In genomic region chr7:105300587-105300986, GRCh38 we compare ENCODE assay signal across 8 cellular contexts.
DNase-seq lines count a peak whose midpoint lies in the region; ATAC-seq and TF ChIP-seq lines count a peak whose summit lies in the region.
"Not testable (repeated sequence)": the region's sequence is repeated elsewhere in the genome, so short reads cannot be mapped to it uniquely, and the experiment has no call there.

No MANE protein-coding gene starts in this region.

- H3K36me3 Mint-ChIP-seq in CD4-positive, alpha-beta memory T cell; T-helper 1 cell treated with Interleukin-12 subunit alpha and Interleukin-12 subunit beta and Interleukin-4 antibody, amounts not matched to agents 30 μg/mL and 1 μg/mL, for 36 hours (ENCODE audit: low read depth); activated T-helper 1 cell treated with anti-CD3 and anti-CD28 coated beads, Interleukin-12 subunit alpha, Interleukin-12 subunit beta, Interleukin-2, Interleukin-4 antibody, amounts not matched to agents 30 ng/mL and 10 ng/mL and 1 ng/mL, durations not matched to agents 14 hours and 24 hours and 36 hours (ENCODE audit: low read depth); endothelial cell (ENCODE audit: low read depth, unreplicated experiment); stimulated activated effector memory CD8-positive, alpha-beta T cell treated with anti-CD3 and anti-CD28 coated beads, Interleukin-12 subunit alpha, Interleukin-12 subunit beta, amount 100 ng/mL, for 72 hours: not testable (repeated sequence)
- H3K36me3 Mint-ChIP-seq in activated CD4-positive, alpha-beta memory T cell treated with anti-CD3 and anti-CD28 coated beads for 36 hours = peaks cover 13% of the 10 kb centered on the region
- peaks cover 34% of the 10 kb centered on the region for H3K36me3 Mint-ChIP-seq in activated naive CD8-positive, alpha-beta T cell treated with anti-CD3 and anti-CD28 coated beads for 36 hours

- peak; percentile 64 to 80 (median 75) for DNase-seq in CD4-positive, alpha-beta memory T cell
- DNase-seq in activated CD4-positive, alpha-beta memory T cell treated with anti-CD3 and anti-CD28 coated beads for 36 hours; activated T-helper 1 cell treated with anti-CD3 and anti-CD28 coated beads, Interleukin-12 subunit alpha, Interleukin-12 subunit beta, Interleukin-2, Interleukin-4 antibody, amounts not matched to agents 30 ng/mL and 10 ng/mL and 1 ng/mL, durations not matched to agents 14 hours and 24 hours and 36 hours (ENCODE audit: low spot score); activated naive CD8-positive, alpha-beta T cell treated with anti-CD3 and anti-CD28 coated beads for 36 hours; endothelial cell (ENCODE audit: low spot score); stimulated activated effector memory CD8-positive, alpha-beta T cell treated with anti-CD3 and anti-CD28 coated beads, Interleukin-12 subunit alpha, Interleukin-12 subunit beta, amount 100 ng/mL, for 72 hours (ENCODE audit: low spot score in 2 of 2): not testable (repeated sequence)

- not testable (repeated sequence) for TF ChIP-seq CTCF in endothelial cell (IDR thresholded peaks at IDR 0.05; ENCODE audit: unreplicated experiment)

- H3K27ac Mint-ChIP-seq in CD4-positive, alpha-beta memory T cell = peak overlapping the region; percentile 83 to 88 (median 85)
- peak overlapping the region; percentile 62 for H3K27ac Mint-ChIP-seq in T-helper 1 cell treated with Interleukin-12 subunit alpha and Interleukin-12 subunit beta and Interleukin-4 antibody, amounts not matched to agents 30 μg/mL and 1 μg/mL, for 36 hours
- H3K27ac Mint-ChIP-seq in activated CD4-positive, alpha-beta memory T cell treated with anti-CD3 and anti-CD28 coated beads for 36 hours = peak overlapping the region; percentile 67
- peak overlapping the region; percentile 18 for H3K27ac Mint-ChIP-seq in activated T-helper 1 cell treated with anti-CD3 and anti-CD28 coated beads, Interleukin-12 subunit alpha, Interleukin-12 subunit beta, Interleukin-2, Interleukin-4 antibody, amounts not matched to agents 30 ng/mL and 10 ng/mL and 1 ng/mL, durations not matched to agents 14 hours and 24 hours and 36 hours
- peak overlapping the region; percentile 74 for H3K27ac Mint-ChIP-seq in activated naive CD8-positive, alpha-beta T cell treated with anti-CD3 and anti-CD28 coated beads for 36 hours
- H3K27ac Mint-ChIP-seq in endothelial cell (ENCODE audit: unreplicated experiment) = peak overlapping the region; percentile 48
- peak overlapping the region; percentile 20 for H3K27ac Mint-ChIP-seq in stimulated activated effector memory CD8-positive, alpha-beta T cell treated with anti-CD3 and anti-CD28 coated beads, Interleukin-12 subunit alpha, Interleukin-12 subunit beta, amount 100 ng/mL, for 72 hours

- ATAC-seq in stimulated activated effector memory CD8-positive, alpha-beta T cell treated with anti-CD3 and anti-CD28 coated beads, Interleukin-12 subunit alpha, Interleukin-12 subunit beta, amount 100 ng/mL, for 72 hours = not testable (repeated sequence)

- H3K27me3 ChIP-seq in CD4-positive, alpha-beta memory T cell (ENCODE audit: insufficient read depth, low read length) = not testable (repeated sequence)

- peak overlapping the region; percentile 27 to 82 (median 74) for H3K4me3 Mint-ChIP-seq in CD4-positive, alpha-beta memory T cell
- H3K4me3 Mint-ChIP-seq in T-helper 1 cell treated with Interleukin-12 subunit alpha and Interleukin-12 subunit beta and Interleukin-4 antibody, amounts not matched to agents 30 μg/mL and 1 μg/mL, for 36 hours; activated T-helper 1 cell treated with anti-CD3 and anti-CD28 coated beads, Interleukin-12 subunit alpha, Interleukin-12 subunit beta, Interleukin-2, Interleukin-4 antibody, amounts not matched to agents 30 ng/mL and 10 ng/mL and 1 ng/mL, durations not matched to agents 14 hours and 24 hours and 36 hours; endothelial cell (ENCODE audit: unreplicated experiment): not testable (repeated sequence)
- peak overlapping the region; percentile 20 for H3K4me3 Mint-ChIP-seq in activated CD4-positive, alpha-beta memory T cell treated with anti-CD3 and anti-CD28 coated beads for 36 hours
- H3K4me3 Mint-ChIP-seq in activated naive CD8-positive, alpha-beta T cell treated with anti-CD3 and anti-CD28 coated beads for 36 hours = peak overlapping the region; percentile 4
- H3K4me3 Mint-ChIP-seq in stimulated activated effector memory CD8-positive, alpha-beta T cell treated with anti-CD3 and anti-CD28 coated beads, Interleukin-12 subunit alpha, Interleukin-12 subunit beta, amount 100 ng/mL, for 72 hours = peak overlapping the region; percentile 12

- intact Hi-C loops in CD4-positive, alpha-beta memory T cell (cut with micrococcal nuclease) = loop anchor here (2.0 kb wide), 1 partner anchor 32 kb away; no protein-coding TSS in a partner anchor
- intact Hi-C loops in activated CD4-positive, alpha-beta memory T cell treated with anti-CD3 and anti-CD28 coated beads for 36 hours (cut with micrococcal nuclease); activated T-helper 1 cell treated with anti-CD3 and anti-CD28 coated beads, Interleukin-12 subunit alpha, Interleukin-12 subunit beta, Interleukin-2, Interleukin-4 antibody, amounts not matched to agents 30 ng/mL and 10 ng/mL and 1 ng/mL, durations not matched to agents 14 hours and 24 hours and 36 hours (cut with micrococcal nuclease): not testable (repeated sequence)

- H3K4me1 ChIP-seq in CD4-positive, alpha-beta memory T cell (ENCODE audit: insufficient read depth, low read length) = peaks cover 73% of the 10 kb centered on the region

- CTCF ChIA-PET in CD4-positive, alpha-beta memory T cell (lab: Charles Lee; ENCODE audit: partially characterized antibody); activated CD4-positive, alpha-beta memory T cell treated with anti-CD3 and anti-CD28 coated beads for 36 hours (lab: Charles Lee): not testable (repeated sequence)

- not testable (repeated sequence) for H3K36me3 ChIP-seq in CD4-positive, alpha-beta memory T cell (ENCODE audit: insufficient read depth, low read length); KOPT-K1 (ENCODE audit: insufficient read depth, low read length)

- H3K4me1 Mint-ChIP-seq in CD4-positive, alpha-beta memory T cell = peaks cover 52 to 77% (median 64%) of the 10 kb centered on the region in 4 donors
- peaks cover 50% of the 10 kb centered on the region for H3K4me1 Mint-ChIP-seq in T-helper 1 cell treated with Interleukin-12 subunit alpha and Interleukin-12 subunit beta and Interleukin-4 antibody, amounts not matched to agents 30 μg/mL and 1 μg/mL, for 36 hours (ENCODE audit: low read depth)
- peaks cover 74% of the 10 kb centered on the region for H3K4me1 Mint-ChIP-seq in activated CD4-positive, alpha-beta memory T cell treated with anti-CD3 and anti-CD28 coated beads for 36 hours (ENCODE audit: low read depth)
- H3K4me1 Mint-ChIP-seq in activated T-helper 1 cell treated with anti-CD3 and anti-CD28 coated beads, Interleukin-12 subunit alpha, Interleukin-12 subunit beta, Interleukin-2, Interleukin-4 antibody, amounts not matched to agents 30 ng/mL and 10 ng/mL and 1 ng/mL, durations not matched to agents 14 hours and 24 hours and 36 hours (ENCODE audit: low read depth) = peaks cover 60% of the 10 kb centered on the region
- H3K4me1 Mint-ChIP-seq in activated naive CD8-positive, alpha-beta T cell treated with anti-CD3 and anti-CD28 coated beads for 36 hours = peaks cover 58% of the 10 kb centered on the region
- peaks cover 32% of the 10 kb centered on the region for H3K4me1 Mint-ChIP-seq in endothelial cell (ENCODE audit: unreplicated experiment)
- peaks cover 69% of the 10 kb centered on the region for H3K4me1 Mint-ChIP-seq in stimulated activated effector memory CD8-positive, alpha-beta T cell treated with anti-CD3 and anti-CD28 coated beads, Interleukin-12 subunit alpha, Interleukin-12 subunit beta, amount 100 ng/mL, for 72 hours

- not testable (repeated sequence) for H3K9me3 Mint-ChIP-seq in CD4-positive, alpha-beta memory T cell; T-helper 1 cell treated with Interleukin-12 subunit alpha and Interleukin-12 subunit beta and Interleukin-4 antibody, amounts not matched to agents 30 μg/mL and 1 μg/mL, for 36 hours; activated CD4-positive, alpha-beta memory T cell treated with anti-CD3 and anti-CD28 coated beads for 36 hours; activated T-helper 1 cell treated with anti-CD3 and anti-CD28 coated beads, Interleukin-12 subunit alpha, Interleukin-12 subunit beta, Interleukin-2, Interleukin-4 antibody, amounts not matched to agents 30 ng/mL and 10 ng/mL and 1 ng/mL, durations not matched to agents 14 hours and 24 hours and 36 hours; activated naive CD8-positive, alpha-beta T cell treated with anti-CD3 and anti-CD28 coated beads for 36 hours; endothelial cell (ENCODE audit: unreplicated experiment); stimulated activated effector memory CD8-positive, alpha-beta T cell treated with anti-CD3 and anti-CD28 coated beads, Interleukin-12 subunit alpha, Interleukin-12 subunit beta, amount 100 ng/mL, for 72 hours

- H3K27me3 Mint-ChIP-seq in CD4-positive, alpha-beta memory T cell; T-helper 1 cell treated with Interleukin-12 subunit alpha and Interleukin-12 subunit beta and Interleukin-4 antibody, amounts not matched to agents 30 μg/mL and 1 μg/mL, for 36 hours (ENCODE audit: low read depth); activated CD4-positive, alpha-beta memory T cell treated with anti-CD3 and anti-CD28 coated beads for 36 hours; activated T-helper 1 cell treated with anti-CD3 and anti-CD28 coated beads, Interleukin-12 subunit alpha, Interleukin-12 subunit beta, Interleukin-2, Interleukin-4 antibody, amounts not matched to agents 30 ng/mL and 10 ng/mL and 1 ng/mL, durations not matched to agents 14 hours and 24 hours and 36 hours (ENCODE audit: insufficient read depth); activated naive CD8-positive, alpha-beta T cell treated with anti-CD3 and anti-CD28 coated beads for 36 hours; endothelial cell (ENCODE audit: unreplicated experiment): not testable (repeated sequence)

- POLR2A ChIA-PET in CD4-positive, alpha-beta memory T cell (lab: Charles Lee; ENCODE audit: partially characterized antibody) = interaction anchor here (1.0 to 5.4 kb wide), 2 partner anchors 33 to 287 kb away, joined by 3 to 21 read pairs; partner anchors contain the start of gene KMT2E
- POLR2A ChIA-PET in activated CD4-positive, alpha-beta memory T cell treated with anti-CD3 and anti-CD28 coated beads for 36 hours (lab: Charles Lee) = not testable (repeated sequence)

- H3K4me3 ChIP-seq in CD4-positive, alpha-beta memory T cell (ENCODE audit: low read length in 2 of 2) = not testable (repeated sequence)

- H3K9me3 ChIP-seq in CD4-positive, alpha-beta memory T cell (ENCODE audit: control insufficient read depth in 1 of 2, low read length in 2 of 2); KOPT-K1 (ENCODE audit: insufficient read depth, low read length, poor library complexity, severe bottlenecking): not testable (repeated sequence)

- not testable (repeated sequence) for H3K27ac ChIP-seq in CD4-positive, alpha-beta memory T cell (ENCODE audit: low read depth, low read length)
- peak overlapping the region; percentile 95 for H3K27ac ChIP-seq in KOPT-K1 (ENCODE audit: low read depth, low read length, poor library complexity, severe bottlenecking)

Comparison
In these comparisons a context has a peak if more than half of its experiments do, and no peak if none do; other contexts are left out.
1. H3K27ac Mint-ChIP-seq: peak in every context shown above with its lines; median percentile 85 in CD4-positive, alpha-beta memory T cell; 74 in activated naive CD8-positive, alpha-beta T cell treated with anti-CD3 and anti-CD28 coated beads for 36 hours; 67 in activated CD4-positive, alpha-beta memory T cell treated with anti-CD3 and anti-CD28 coated beads for 36 hours; 62 in T-helper 1 cell treated with Interleukin-12 subunit alpha and Interleukin-12 subunit beta and Interleukin-4 antibody, amounts not matched to agents 30 μg/mL and 1 μg/mL, for 36 hours; 48 in endothelial cell; 20 in stimulated activated effector memory CD8-positive, alpha-beta T cell treated with anti-CD3 and anti-CD28 coated beads, Interleukin-12 subunit alpha, Interleukin-12 subunit beta, amount 100 ng/mL, for 72 hours; 18 in activated T-helper 1 cell treated with anti-CD3 and anti-CD28 coated beads, Interleukin-12 subunit alpha, Interleukin-12 subunit beta, Interleukin-2, Interleukin-4 antibody, amounts not matched to agents 30 ng/mL and 10 ng/mL and 1 ng/mL, durations not matched to agents 14 hours and 24 hours and 36 hours.